1 cellular context compared by ENCODE assay signal in genomic region chr7:94040254-94040653, GRCh38.
TF ChIP-seq lines count a peak whose summit lies in the region.

No MANE protein-coding gene starts in this region.

TF ChIP-seq in GM12878, 131 proteins besides CTCF, POLR2A, EP300 and RAD21 (continued from another document):
- no peak for TF ChIP-seq SKIL (IDR thresholded peaks at IDR 0.05; ENCODE audit: low read depth, poor library complexity, severe bottlenecking)
- TF ChIP-seq MTA3 (IDR thresholded peaks at IDR 0.05; ENCODE audit: borderline replicate concordance, low read length), result no peak
- TF ChIP-seq EED (IDR thresholded peaks at IDR 0.05; ENCODE audit: low read depth), result no peak
- peak; percentile 95 for TF ChIP-seq PKNOX1 (IDR thresholded peaks at IDR 0.05)
- TF ChIP-seq LARP7 (IDR thresholded peaks at IDR 0.05), result no peak
- 0 out of 2 replicates have a peak, but pooled peaks have one; percentile 35 for TF ChIP-seq DPF2 (IDR thresholded peaks at IDR 0.05)
- no peak for TF ChIP-seq SPI1 (IDR thresholded peaks at IDR 0.05; ENCODE audit: borderline replicate concordance, insufficient read depth, low read depth, low read length)
- no peak for TF ChIP-seq HDAC2 (IDR thresholded peaks at IDR 0.05)
- no peak for TF ChIP-seq ATF2 (IDR thresholded peaks at IDR 0.05; ENCODE audit: low read length)
- TF ChIP-seq MEF2B (IDR thresholded peaks at IDR 0.05; ENCODE audit: partially characterized antibody, poor library complexity, severe bottlenecking), result no peak
- TF ChIP-seq IRF5 (IDR thresholded peaks at IDR 0.05; ENCODE audit: borderline replicate concordance), result no peak
- TF ChIP-seq USF1 (IDR thresholded peaks at IDR 0.05; ENCODE audit: borderline replicate concordance, extremely low read length, insufficient read depth, low read depth, low read length), result no peak
- no peak for TF ChIP-seq ETV6 (conservative IDR thresholded peaks at IDR 0.05 in 1 of 2, IDR thresholded peaks at IDR 0.05 in 1 of 2; ENCODE audit: borderline replicate concordance in 1 of 2, low read depth in 1 of 2)
- TF ChIP-seq MYB (IDR thresholded peaks at IDR 0.05; ENCODE audit: borderline replicate concordance, low read depth, low read length), result no peak
- TF ChIP-seq HCFC1 (IDR thresholded peaks at IDR 0.05; ENCODE audit: low read length), result no peak
- TF ChIP-seq BCL11A (IDR thresholded peaks at IDR 0.05; ENCODE audit: low read depth, low read length), result 0 out of 2 replicates have a peak, but pooled peaks have one; percentile 11
- TF ChIP-seq ZNF24 (IDR thresholded peaks at IDR 0.05), result no peak
- no peak for TF ChIP-seq HDAC6 (IDR thresholded peaks at IDR 0.05; ENCODE audit: unreplicated experiment)
- TF ChIP-seq NRF1 (conservative IDR thresholded peaks at IDR 0.05; ENCODE audit: low read depth, low read length), result no peak
- no peak for TF ChIP-seq ZNF592 (IDR thresholded peaks at IDR 0.05)
- TF ChIP-seq ZNF687 (IDR thresholded peaks at IDR 0.05), result peak; percentile 70; the same call in 1 of the 2 replicates
- TF ChIP-seq NBN (IDR thresholded peaks at IDR 0.05), result no peak
- no peak for TF ChIP-seq YY1 (IDR thresholded peaks at IDR 0.05; ENCODE audit: low read depth, low read length)
- no peak for TF ChIP-seq CHD4 (IDR thresholded peaks at IDR 0.05)
- no peak for TF ChIP-seq GATAD2B (conservative IDR thresholded peaks at IDR 0.05; ENCODE audit: low read depth)
- TF ChIP-seq USF2 (IDR thresholded peaks at IDR 0.05; ENCODE audit: borderline replicate concordance, low read depth, low read length), result peak; percentile 5; the same call in 1 of the 2 replicates
- TF ChIP-seq ZZZ3 (IDR thresholded peaks at IDR 0.05; ENCODE audit: control insufficient read depth, insufficient read length, low read depth), result no peak
- peak; percentile 39; the same call in 1 of the 2 replicates for TF ChIP-seq RUNX3 (IDR thresholded peaks at IDR 0.05; ENCODE audit: low read length)
- no peak for TF ChIP-seq HDGF (IDR thresholded peaks at IDR 0.05)
- TF ChIP-seq CBX5 (IDR thresholded peaks at IDR 0.05; ENCODE audit: low read depth), result no peak
- no peak for TF ChIP-seq YBX1 (IDR thresholded peaks at IDR 0.05)
- no peak for TF ChIP-seq SMAD1 (IDR thresholded peaks at IDR 0.05; ENCODE audit: low read depth, partially characterized antibody)
- no peak for TF ChIP-seq CEBPB (IDR thresholded peaks at IDR 0.05; ENCODE audit: borderline replicate concordance in 1 of 2, low read depth in 2 of 2, low read length in 2 of 2)
- no peak for TF ChIP-seq NFYA (IDR thresholded peaks at IDR 0.05; ENCODE audit: borderline replicate concordance, low read depth, low read length)
